Comparison of ENCODE assay signal across 9 cellular contexts in the genomic region with DNA sequence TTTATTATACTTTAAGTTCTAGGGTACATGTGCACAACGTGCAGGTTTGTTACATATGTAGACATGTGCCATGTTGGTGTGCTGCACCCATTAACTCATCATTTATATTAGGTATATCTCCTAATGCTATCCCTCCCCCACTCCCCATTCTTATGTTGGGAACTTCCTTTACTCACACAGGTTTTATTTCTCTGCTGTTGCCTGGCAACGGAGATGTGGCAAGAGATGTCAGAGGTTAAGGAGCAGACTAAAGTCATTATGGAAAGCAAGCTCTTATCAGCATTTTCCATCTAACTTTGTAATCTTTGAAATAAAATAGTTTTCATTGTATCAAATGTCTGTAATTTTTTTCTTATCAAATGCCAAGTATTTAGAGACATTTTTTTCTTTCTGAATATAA. TPM values are rescaled to one million over a fixed set of nuclear protein-coding genes. Genes with fewer than 3 reads are reported as not detected.
DNase-seq lines count a peak whose midpoint lies in the region; FAIRE-seq and TF ChIP-seq lines count a peak whose summit lies in the region.
"Not testable (repeated sequence)": the region's sequence is repeated elsewhere in the genome, so short reads cannot be mapped to it uniquely, and the experiment has no call there.
"Had no signal": no experiment of that assay in that cellular context is flagged by ENCODE, and none has a peak within 500 bp of the region (broad histone marks: within the 10 kb centered on the region; RNA-seq: fewer than 3 reads in every experiment).

No MANE protein-coding gene starts in this region.

- H3K18ac ChIP-seq in neuronal stem cell (ENCODE audit: low read length): not testable (repeated sequence)

- not testable (repeated sequence) for TF ChIP-seq POLR2A in NB4 (IDR thresholded peaks at IDR 0.05; ENCODE audit: extremely low read depth, insufficient read length)

- not testable (repeated sequence) for H3K79me1 ChIP-seq in neuronal stem cell (ENCODE audit: low read depth, low read length)

- not testable (repeated sequence) for H3K23ac ChIP-seq in neuronal stem cell (ENCODE audit: low read depth, low read length, poor library complexity)

- H3K27ac ChIP-seq in astrocyte (ENCODE audit: low read depth, low read length); neuronal stem cell (replicated peaks; ENCODE audit: low read length): not testable (repeated sequence)

- not testable (repeated sequence) for H3K4me1 ChIP-seq in astrocyte (ENCODE audit: insufficient read depth, low read length)
- H3K4me1 ChIP-seq in neuronal stem cell (ENCODE audit: control insufficient read depth in 2 of 2, insufficient read depth in 1 of 2, low read depth in 1 of 2, low read length in 2 of 2): peaks cover 1 to 16% of the 10 kb centered on the region in 2 donors

- TF ChIP-seq CTCF in AG09319 (IDR thresholded peaks at IDR 0.05; ENCODE audit: low read depth, low read length); NB4 (IDR thresholded peaks at IDR 0.05; ENCODE audit: low read depth, low read length); astrocyte (IDR thresholded peaks at IDR 0.05; ENCODE audit: insufficient read depth, low read depth, low read length); epithelial cell of proximal tubule (conservative IDR thresholded peaks at IDR 0.05; ENCODE audit: low read depth, low read length): not testable (repeated sequence)

- DNase-seq in AG09319 (ENCODE audit: extremely low read depth, low read depth) (peak; percentile 54), H4 (ENCODE audit: low spot score) (peak; percentile 17), NB4 (ENCODE audit: low read depth) (peak; percentile 51), NOMO-1 treated with dmso at 0.1 percent for 144 hours (lab: John Stamatoyannopoulos, UW; ENCODE audit: unreplicated experiment) (peak; percentile 39), astrocyte (ENCODE audit: low read depth) (peak; percentile 66), epithelial cell of proximal tubule (ENCODE audit: low read depth) (peak; percentile 52), iPS-NIHi11 (ENCODE audit: low spot score) (peak; percentile 39), neuronal stem cell (ENCODE audit: low spot score) (peak; percentile 36)

- H2AFZ ChIP-seq in astrocyte (ENCODE audit: low read depth, low read length); neuronal stem cell (ENCODE audit: low read length): not testable (repeated sequence)

- H3K4me3 Mint-ChIP-seq in astrocyte (ENCODE audit: unreplicated experiment): not testable (repeated sequence)

- not testable (repeated sequence) for H2BK12ac ChIP-seq in neuronal stem cell (ENCODE audit: low read length)

- not testable (repeated sequence) for H3K79me2 ChIP-seq in astrocyte (ENCODE audit: insufficient read depth, low read length)

- H3K27me3 Mint-ChIP-seq in astrocyte (ENCODE audit: low read depth, unreplicated experiment): not testable (repeated sequence)

- FAIRE-seq in astrocyte (lab: Jason Lieb, UNC): not testable (repeated sequence)

- H3K4me2 ChIP-seq in astrocyte (ENCODE audit: low read length); neuronal stem cell (ENCODE audit: insufficient read depth, low read length, poor library complexity, severe bottlenecking): not testable (repeated sequence)

- not testable (repeated sequence) for H2AK5ac ChIP-seq in neuronal stem cell (ENCODE audit: low read depth, low read length)

- not testable (repeated sequence) for H3K4me3 ChIP-seq in NB4 (ENCODE audit: low read depth, low read length); astrocyte (ENCODE audit: insufficient read depth, low read depth, low read length); epithelial cell of proximal tubule (ENCODE audit: low read depth, low read length); neuronal stem cell (ENCODE audit: low read length in 2 of 2)

- H3K4ac ChIP-seq in neuronal stem cell (ENCODE audit: low read length): not testable (repeated sequence)

- not testable (repeated sequence) for H4K91ac ChIP-seq in neuronal stem cell (ENCODE audit: low read depth, low read length, poor library complexity)

- not testable (repeated sequence) for H3K9ac ChIP-seq in astrocyte (ENCODE audit: low read length); neuronal stem cell (ENCODE audit: low read depth, low read length, poor library complexity)

- not testable (repeated sequence) for H3K4me1 Mint-ChIP-seq in astrocyte (ENCODE audit: low read depth, unreplicated experiment)

- not testable (repeated sequence) for H2BK15ac ChIP-seq in neuronal stem cell (ENCODE audit: low read length)

- not testable (repeated sequence) for H3K27ac Mint-ChIP-seq in astrocyte (ENCODE audit: unreplicated experiment)

- H3K9me3 Mint-ChIP-seq in astrocyte (ENCODE audit: unreplicated experiment): not testable (repeated sequence)

- not testable (repeated sequence) for H2BK5ac ChIP-seq in neuronal stem cell (ENCODE audit: low read length)

- H3K9me3 ChIP-seq in astrocyte (ENCODE audit: insufficient read depth, low read depth, low read length); neuronal stem cell (replicated peaks in 1 of 2; ENCODE audit: control insufficient read depth in 2 of 2, insufficient read depth in 1 of 2, low read depth in 1 of 2, low read length in 2 of 2): not testable (repeated sequence)

- not testable (repeated sequence) for H4K8ac ChIP-seq in neuronal stem cell (ENCODE audit: low read depth, low read length)

- H3K27me3 ChIP-seq in astrocyte (ENCODE audit: insufficient read depth, low read length); neuronal stem cell (ENCODE audit: control insufficient read depth in 3 of 3, insufficient read depth in 3 of 3, low read depth in 1 of 3, low read length in 3 of 3): not testable (repeated sequence)

- H3K36me3 Mint-ChIP-seq in astrocyte (ENCODE audit: low read depth, unreplicated experiment): not testable (repeated sequence)

- no CpG with 5 or more reads among the region's 2 CpGs for WGBS in neuronal stem cell (ENCODE audit: extremely low coverage in 2 of 2, insufficient read length in 2 of 2, insufficient replicate concordance in 1 of 2), 2 donors

- not testable (repeated sequence) for H3K14ac ChIP-seq in neuronal stem cell (ENCODE audit: low read length)

- H3K36me3 ChIP-seq in astrocyte (ENCODE audit: insufficient read depth, low read length); neuronal stem cell (replicated peaks in 1 of 2; ENCODE audit: control insufficient read depth in 2 of 2, insufficient read depth in 2 of 2, low read length in 2 of 2): not testable (repeated sequence)

- not testable (repeated sequence) for H2BK120ac ChIP-seq in neuronal stem cell (ENCODE audit: low read depth, low read length)

- H4K20me1 ChIP-seq in astrocyte (ENCODE audit: insufficient read depth, low read length): not testable (repeated sequence)

RNA-seq across cellular contexts. Expression of gene EPB41L3, which starts 26.8 kb away (rescaled TPM):
- 10.3 and 14.1 TPM in 2 replicates for total RNA-seq in H4 (2014; rRNA removed; shearing (Covaris generic))
- 92.3 and 97.0 TPM in 2 replicates for total RNA-seq in astrocyte
- 51.1 and 79.6 TPM in 2 replicates for total RNA-seq in epithelial cell of proximal tubule
- 3.2 TPM for polyA plus RNA-seq in neuronal stem cell (2013, experiment 1 of 2)
- 3.1 TPM for polyA plus RNA-seq in neuronal stem cell (2013, experiment 2 of 2)
- total RNA-seq: activated CD8-positive, alpha-beta memory T cell treated with anti-CD3 and anti-CD28 coated beads for 36 hours had no signal
